Comparison of ENCODE assay signal across 1 cellular context in genomic region chr11:65382036-65382803, GRCh38.
TF ChIP-seq lines count a peak whose summit lies in the region.

SLC25A45 (minus strand) TSS chr11:65382646; CDS start chr11:65381951, 695 bp downstream.

TF ChIP-seq in K562, 482 proteins besides CTCF, POLR2A, EP300 and RAD21 (continued from another document):
- TF ChIP-seq RBM39 (optimal IDR thresholded peaks at IDR 0.05; ENCODE audit: low read depth, low read length) (no peak), ZNF311 (CRISPR knock-in tag; IDR thresholded peaks at IDR 0.05) (no peak), LCOR (CRISPR knock-in tag; IDR thresholded peaks at IDR 0.05) (0 out of 2 replicates have a peak, but pooled peaks have one; percentile 35), SRSF3 (IDR thresholded peaks at IDR 0.05; ENCODE audit: insufficient read depth, low read length) (no peak), ZNF384 (IDR thresholded peaks at IDR 0.05; ENCODE audit: low read depth, low read length) (peak; percentile 28; the same call in 1 of the 2 replicates), MECOM (CRISPR knock-in tag; IDR thresholded peaks at IDR 0.05) (no peak), ZKSCAN1 (IDR thresholded peaks at IDR 0.05; ENCODE audit: low read depth, low read length) (no peak), GTF2B (IDR thresholded peaks at IDR 0.05; ENCODE audit: extremely low read depth, insufficient read length) (no peak), MITF (IDR thresholded peaks at IDR 0.05) (peak; percentile 12; the same call in 1 of the 2 replicates), XRCC4 (IDR thresholded peaks at IDR 0.05; ENCODE audit: extremely low read depth, insufficient read depth, insufficient read length) (no peak), ERF (CRISPR knock-in tag; IDR thresholded peaks at IDR 0.05) (0 out of 2 replicates have a peak, but pooled peaks have one; percentile 66), HDAC6 (IDR thresholded peaks at IDR 0.05; ENCODE audit: low read depth, low read length) (no peak), CEBPG (CRISPR knock-in tag; IDR thresholded peaks at IDR 0.05) (no peak), CEBPG (tag; conservative IDR thresholded peaks at IDR 0.05 in 1 of 2, IDR thresholded peaks at IDR 0.05 in 1 of 2) (no peak), ZNF316 (IDR thresholded peaks at IDR 0.05) (no peak), ZNF79 (CRISPR knock-in tag; IDR thresholded peaks at IDR 0.05; ENCODE audit: low read depth) (no peak), ZNF740 (CRISPR knock-in tag; IDR thresholded peaks at IDR 0.05) (peak; percentile 51; the same call in 1 of the 2 replicates), ZNF740 (tag; IDR thresholded peaks at IDR 0.05) (no peak), ZNF778 (CRISPR knock-in tag; IDR thresholded peaks at IDR 0.05) (no peak), ZFX (CRISPR knock-in tag; IDR thresholded peaks at IDR 0.05) (peak; percentile 98), ZNF212 (CRISPR knock-in tag; IDR thresholded peaks at IDR 0.05) (peak; percentile 71; the same call in 1 of the 2 replicates), BRD9 (IDR thresholded peaks at IDR 0.05; ENCODE audit: low read depth, partially characterized antibody) (peak; percentile 96), TRIM24 (IDR thresholded peaks at IDR 0.05) (0 out of 4 replicates have a peak, but pooled peaks of 1 of the 2 experiments have one; percentile 10), RBM22 (IDR thresholded peaks at IDR 0.05; ENCODE audit: low read depth, low read length, poor library complexity, severe bottlenecking) (peak; percentile 33), ZNF830 (CRISPR knock-in tag; IDR thresholded peaks at IDR 0.05) (no peak), NCOA2 (IDR thresholded peaks at IDR 0.05; ENCODE audit: partially characterized antibody in 2 of 2) (no peak), MYNN (IDR thresholded peaks at IDR 0.05) (peak; percentile 62), MYNN (CRISPR knock-in tag; IDR thresholded peaks at IDR 0.05) (no peak), HMGN3 (IDR thresholded peaks at IDR 0.05; ENCODE audit: borderline replicate concordance, extremely low read depth, insufficient read length, low read depth, low read length) (peak; percentile 94), CSDE1 (IDR thresholded peaks at IDR 0.05) (no peak), ZNF436 (CRISPR knock-in tag; IDR thresholded peaks at IDR 0.05) (no peak), OTX1 (CRISPR knock-in tag; IDR thresholded peaks at IDR 0.05) (peak; percentile 31; the same call in 1 of the 2 replicates), KLF13 (tag; IDR thresholded peaks at IDR 0.05; ENCODE audit: borderline replicate concordance, low read depth) (0 out of 2 replicates have a peak, but pooled peaks have one; percentile 33), MTF1 (CRISPR knock-in tag; IDR thresholded peaks at IDR 0.05; ENCODE audit: borderline replicate concordance) (peak; percentile 25; the same call in 1 of the 2 replicates), E4F1 (CRISPR knock-in tag; IDR thresholded peaks at IDR 0.05; ENCODE audit: borderline replicate concordance) (no peak), ZNF583 (CRISPR knock-in tag; IDR thresholded peaks at IDR 0.05) (peak; percentile 88)
- TF ChIP-seq, protein P1, sequence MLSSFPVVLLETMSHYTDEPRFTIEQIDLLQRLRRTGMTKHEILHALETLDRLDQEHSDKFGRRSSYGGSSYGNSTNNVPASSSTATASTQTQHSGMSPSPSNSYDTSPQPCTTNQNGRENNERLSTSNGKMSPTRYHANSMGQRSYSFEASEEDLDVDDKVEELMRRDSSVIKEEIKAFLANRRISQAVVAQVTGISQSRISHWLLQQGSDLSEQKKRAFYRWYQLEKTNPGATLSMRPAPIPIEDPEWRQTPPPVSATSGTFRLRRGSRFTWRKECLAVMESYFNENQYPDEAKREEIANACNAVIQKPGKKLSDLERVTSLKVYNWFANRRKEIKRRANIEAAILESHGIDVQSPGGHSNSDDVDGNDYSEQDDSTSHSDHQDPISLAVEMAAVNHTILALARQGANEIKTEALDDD (IDR thresholded peaks at IDR 0.05): peak; percentile 43; the same call in 1 of the 2 replicates
- TF ChIP-seq, protein P2, sequence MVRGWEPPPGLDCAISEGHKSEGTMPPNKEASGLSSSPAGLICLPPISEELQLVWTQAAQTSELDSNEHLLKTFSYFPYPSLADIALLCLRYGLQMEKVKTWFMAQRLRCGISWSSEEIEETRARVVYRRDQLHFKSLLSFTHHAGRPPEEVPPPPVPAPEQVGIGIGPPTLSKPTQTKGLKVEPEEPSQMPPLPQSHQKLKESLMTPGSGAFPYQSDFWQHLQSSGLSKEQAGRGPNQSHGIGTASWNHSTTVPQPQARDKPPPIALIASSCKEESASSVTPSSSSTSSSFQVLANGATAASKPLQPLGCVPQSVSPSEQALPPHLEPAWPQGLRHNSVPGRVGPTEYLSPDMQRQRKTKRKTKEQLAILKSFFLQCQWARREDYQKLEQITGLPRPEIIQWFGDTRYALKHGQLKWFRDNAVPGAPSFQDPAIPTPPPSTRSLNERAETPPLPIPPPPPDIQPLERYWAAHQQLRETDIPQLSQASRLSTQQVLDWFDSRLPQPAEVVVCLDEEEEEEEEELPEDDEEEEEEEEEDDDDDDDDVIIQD (CRISPR knock-in tag; IDR thresholded peaks at IDR 0.05): peak; percentile 85
- TF ChIP-seq, protein P3, sequence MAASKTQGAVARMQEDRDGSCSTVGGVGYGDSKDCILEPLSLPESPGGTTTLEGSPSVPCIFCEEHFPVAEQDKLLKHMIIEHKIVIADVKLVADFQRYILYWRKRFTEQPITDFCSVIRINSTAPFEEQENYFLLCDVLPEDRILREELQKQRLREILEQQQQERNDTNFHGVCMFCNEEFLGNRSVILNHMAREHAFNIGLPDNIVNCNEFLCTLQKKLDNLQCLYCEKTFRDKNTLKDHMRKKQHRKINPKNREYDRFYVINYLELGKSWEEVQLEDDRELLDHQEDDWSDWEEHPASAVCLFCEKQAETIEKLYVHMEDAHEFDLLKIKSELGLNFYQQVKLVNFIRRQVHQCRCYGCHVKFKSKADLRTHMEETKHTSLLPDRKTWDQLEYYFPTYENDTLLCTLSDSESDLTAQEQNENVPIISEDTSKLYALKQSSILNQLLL (CRISPR knock-in tag; IDR thresholded peaks at IDR 0.05; ENCODE audit: borderline replicate concordance): no peak
- TF ChIP-seq, protein P4, sequence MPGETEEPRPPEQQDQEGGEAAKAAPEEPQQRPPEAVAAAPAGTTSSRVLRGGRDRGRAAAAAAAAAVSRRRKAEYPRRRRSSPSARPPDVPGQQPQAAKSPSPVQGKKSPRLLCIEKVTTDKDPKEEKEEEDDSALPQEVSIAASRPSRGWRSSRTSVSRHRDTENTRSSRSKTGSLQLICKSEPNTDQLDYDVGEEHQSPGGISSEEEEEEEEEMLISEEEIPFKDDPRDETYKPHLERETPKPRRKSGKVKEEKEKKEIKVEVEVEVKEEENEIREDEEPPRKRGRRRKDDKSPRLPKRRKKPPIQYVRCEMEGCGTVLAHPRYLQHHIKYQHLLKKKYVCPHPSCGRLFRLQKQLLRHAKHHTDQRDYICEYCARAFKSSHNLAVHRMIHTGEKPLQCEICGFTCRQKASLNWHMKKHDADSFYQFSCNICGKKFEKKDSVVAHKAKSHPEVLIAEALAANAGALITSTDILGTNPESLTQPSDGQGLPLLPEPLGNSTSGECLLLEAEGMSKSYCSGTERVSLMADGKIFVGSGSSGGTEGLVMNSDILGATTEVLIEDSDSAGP (CRISPR knock-in tag; IDR thresholded peaks at IDR 0.05): no peak
